ENCODE assay signal across 1 cellular context in the genomic region with DNA sequence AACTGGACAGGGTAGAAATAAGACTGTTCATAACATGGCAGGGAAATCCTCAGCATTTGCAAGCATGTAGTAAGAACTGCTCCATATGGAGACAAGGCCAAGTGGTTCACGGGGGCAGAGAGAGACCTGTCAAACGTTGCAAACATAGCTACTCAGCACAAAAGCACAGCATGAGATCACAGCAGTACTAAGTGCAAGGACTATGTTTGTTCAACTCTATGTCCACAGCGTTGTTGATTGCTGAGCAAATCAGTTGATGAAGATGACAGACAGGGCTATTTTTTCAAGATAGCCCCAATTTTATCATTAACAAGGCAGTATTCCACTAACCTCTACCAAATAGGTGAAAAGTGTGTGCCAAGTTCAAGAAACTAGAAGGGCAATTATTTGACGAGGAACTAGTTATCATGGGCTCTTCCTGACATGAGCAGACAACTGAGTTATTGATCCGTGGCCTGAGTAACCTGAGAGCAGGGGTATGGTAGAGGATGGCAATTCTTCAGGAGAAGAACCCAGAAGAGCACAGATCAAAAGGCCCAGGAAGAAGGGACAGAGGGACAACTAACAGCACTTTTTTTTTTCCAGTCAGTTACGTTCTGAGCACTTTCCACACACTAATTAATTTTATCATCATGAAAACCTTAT.
TF ChIP-seq lines count a peak whose summit lies in the region.

No MANE protein-coding gene starts in this region.

TF ChIP-seq in HepG2, 621 proteins besides CTCF, POLR2A, EP300 and RAD21 (continued from another document and continues in another):
- TF ChIP-seq, protein P1, sequence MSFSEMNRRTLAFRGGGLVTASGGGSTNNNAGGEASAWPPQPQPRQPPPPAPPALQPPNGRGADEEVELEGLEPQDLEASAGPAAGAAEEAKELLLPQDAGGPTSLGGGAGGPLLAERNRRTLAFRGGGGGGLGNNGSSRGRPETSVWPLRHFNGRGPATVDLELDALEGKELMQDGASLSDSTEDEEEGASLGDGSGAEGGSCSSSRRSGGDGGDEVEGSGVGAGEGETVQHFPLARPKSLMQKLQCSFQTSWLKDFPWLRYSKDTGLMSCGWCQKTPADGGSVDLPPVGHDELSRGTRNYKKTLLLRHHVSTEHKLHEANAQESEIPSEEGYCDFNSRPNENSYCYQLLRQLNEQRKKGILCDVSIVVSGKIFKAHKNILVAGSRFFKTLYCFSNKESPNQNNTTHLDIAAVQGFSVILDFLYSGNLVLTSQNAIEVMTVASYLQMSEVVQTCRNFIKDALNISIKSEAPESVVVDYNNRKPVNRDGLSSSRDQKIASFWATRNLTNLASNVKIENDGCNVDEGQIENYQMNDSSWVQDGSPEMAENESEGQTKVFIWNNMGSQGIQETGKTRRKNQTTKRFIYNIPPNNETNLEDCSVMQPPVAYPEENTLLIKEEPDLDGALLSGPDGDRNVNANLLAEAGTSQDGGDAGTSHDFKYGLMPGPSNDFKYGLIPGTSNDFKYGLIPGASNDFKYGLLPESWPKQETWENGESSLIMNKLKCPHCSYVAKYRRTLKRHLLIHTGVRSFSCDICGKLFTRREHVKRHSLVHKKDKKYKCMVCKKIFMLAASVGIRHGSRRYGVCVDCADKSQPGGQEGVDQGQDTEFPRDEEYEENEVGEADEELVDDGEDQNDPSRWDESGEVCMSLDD (CRISPR knock-in tag; IDR thresholded peaks at IDR 0.05; ENCODE audit: borderline replicate concordance), result no peak
- TF ChIP-seq ZNF569 (CRISPR knock-in tag; IDR thresholded peaks at IDR 0.05; ENCODE audit: borderline replicate concordance) (no peak), KDM5A (IDR thresholded peaks at IDR 0.05; ENCODE audit: borderline replicate concordance, low read length) (no peak), ZNF160 (CRISPR knock-in tag; IDR thresholded peaks at IDR 0.05) (no peak), ZNF737 (CRISPR knock-in tag; IDR thresholded peaks at IDR 0.05; ENCODE audit: borderline replicate concordance) (no peak), DZIP1 (CRISPR knock-in tag; IDR thresholded peaks at IDR 0.05) (no peak), NFAT5 (CRISPR knock-in tag; IDR thresholded peaks at IDR 0.05) (no peak), REXO4 (CRISPR knock-in tag; IDR thresholded peaks at IDR 0.05; ENCODE audit: borderline replicate concordance) (no peak), ISL2 (CRISPR knock-in tag; IDR thresholded peaks at IDR 0.05) (peak; percentile 47; the same call in 1 of the 2 replicates), ZBTB49 (CRISPR knock-in tag; IDR thresholded peaks at IDR 0.05; ENCODE audit: borderline replicate concordance) (no peak), ZNF709 (CRISPR knock-in tag; IDR thresholded peaks at IDR 0.05) (no peak), RBAK (CRISPR knock-in tag; IDR thresholded peaks at IDR 0.05) (no peak), ZC3H4 (CRISPR knock-in tag; IDR thresholded peaks at IDR 0.05; ENCODE audit: borderline replicate concordance) (no peak), RAD51 (IDR thresholded peaks at IDR 0.05; ENCODE audit: borderline replicate concordance) (no peak), CENPT (CRISPR knock-in tag; IDR thresholded peaks at IDR 0.05; ENCODE audit: low read depth) (no peak), ZBTB8A (CRISPR knock-in tag; IDR thresholded peaks at IDR 0.05; ENCODE audit: borderline replicate concordance, low read depth) (no peak), ZNF138 (CRISPR knock-in tag; IDR thresholded peaks at IDR 0.05; ENCODE audit: low read depth) (no peak), ZNF383 (CRISPR knock-in tag; IDR thresholded peaks at IDR 0.05; ENCODE audit: borderline replicate concordance) (no peak), ZNF740 (CRISPR knock-in tag; IDR thresholded peaks at IDR 0.05) (no peak), MZF1 (CRISPR knock-in tag; IDR thresholded peaks at IDR 0.05; ENCODE audit: borderline replicate concordance) (no peak), ZSCAN22 (CRISPR knock-in tag; IDR thresholded peaks at IDR 0.05) (no peak), RERE (CRISPR knock-in tag; IDR thresholded peaks at IDR 0.05; ENCODE audit: low read depth) (peak; percentile 86; the same call in 1 of the 2 replicates), ZNF143 (CRISPR knock-in tag; IDR thresholded peaks at IDR 0.05) (no peak), PHF20 (CRISPR knock-in tag; IDR thresholded peaks at IDR 0.05) (no peak), ZFP41 (CRISPR knock-in tag; IDR thresholded peaks at IDR 0.05; ENCODE audit: borderline replicate concordance) (no peak)
- TF ChIP-seq, protein P2, sequence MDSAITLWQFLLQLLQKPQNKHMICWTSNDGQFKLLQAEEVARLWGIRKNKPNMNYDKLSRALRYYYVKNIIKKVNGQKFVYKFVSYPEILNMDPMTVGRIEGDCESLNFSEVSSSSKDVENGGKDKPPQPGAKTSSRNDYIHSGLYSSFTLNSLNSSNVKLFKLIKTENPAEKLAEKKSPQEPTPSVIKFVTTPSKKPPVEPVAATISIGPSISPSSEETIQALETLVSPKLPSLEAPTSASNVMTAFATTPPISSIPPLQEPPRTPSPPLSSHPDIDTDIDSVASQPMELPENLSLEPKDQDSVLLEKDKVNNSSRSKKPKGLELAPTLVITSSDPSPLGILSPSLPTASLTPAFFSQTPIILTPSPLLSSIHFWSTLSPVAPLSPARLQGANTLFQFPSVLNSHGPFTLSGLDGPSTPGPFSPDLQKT (CRISPR knock-in tag; IDR thresholded peaks at IDR 0.05; ENCODE audit: borderline replicate concordance), result no peak
- TF ChIP-seq, protein P3, sequence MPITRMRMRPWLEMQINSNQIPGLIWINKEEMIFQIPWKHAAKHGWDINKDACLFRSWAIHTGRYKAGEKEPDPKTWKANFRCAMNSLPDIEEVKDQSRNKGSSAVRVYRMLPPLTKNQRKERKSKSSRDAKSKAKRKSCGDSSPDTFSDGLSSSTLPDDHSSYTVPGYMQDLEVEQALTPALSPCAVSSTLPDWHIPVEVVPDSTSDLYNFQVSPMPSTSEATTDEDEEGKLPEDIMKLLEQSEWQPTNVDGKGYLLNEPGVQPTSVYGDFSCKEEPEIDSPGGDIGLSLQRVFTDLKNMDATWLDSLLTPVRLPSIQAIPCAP (CRISPR knock-in tag; IDR thresholded peaks at IDR 0.05; ENCODE audit: low read depth), result no peak
- TF ChIP-seq, protein P4, sequence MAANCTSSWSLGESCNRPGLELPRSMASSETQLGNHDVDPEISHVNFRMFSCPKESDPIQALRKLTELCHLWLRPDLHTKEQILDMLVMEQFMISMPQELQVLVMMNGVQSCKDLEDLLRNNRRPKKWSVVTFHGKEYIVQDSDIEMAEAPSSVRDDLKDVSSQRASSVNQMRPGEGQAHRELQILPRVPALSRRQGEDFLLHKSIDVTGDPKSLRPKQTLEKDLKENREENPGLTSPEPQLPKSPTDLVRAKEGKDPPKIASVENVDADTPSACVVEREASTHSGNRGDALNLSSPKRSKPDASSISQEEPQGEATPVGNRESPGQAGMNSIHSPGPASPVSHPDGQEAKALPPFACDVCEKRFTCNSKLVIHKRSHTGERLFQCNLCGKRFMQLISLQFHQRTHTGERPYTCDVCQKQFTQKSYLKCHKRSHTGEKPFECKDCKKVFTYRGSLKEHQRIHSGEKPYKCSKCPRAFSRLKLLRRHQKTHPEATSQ (CRISPR knock-in tag; IDR thresholded peaks at IDR 0.05; ENCODE audit: borderline replicate concordance), result no peak
